In the genomic region with DNA sequence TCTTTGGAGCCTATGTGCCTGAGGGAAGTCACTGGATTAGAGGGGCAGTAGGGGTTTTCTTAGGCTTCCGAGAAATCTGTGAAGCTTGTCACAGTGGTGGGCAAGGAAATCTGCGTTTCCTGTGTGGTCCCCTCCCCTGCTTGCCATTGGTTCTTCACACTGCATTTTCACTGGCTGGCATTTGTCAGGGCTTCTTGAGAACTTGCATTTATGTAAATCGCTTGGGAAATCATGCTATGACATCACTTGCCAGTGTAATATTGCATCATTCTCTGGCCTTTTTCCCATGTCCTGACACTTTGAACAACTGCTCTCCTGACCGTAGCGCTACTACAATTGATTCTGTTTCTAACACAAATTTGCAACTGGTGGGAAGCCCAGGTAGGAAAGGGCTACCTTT, we compare ENCODE assay signal across 1 cellular context.
TF ChIP-seq lines count a peak whose summit lies in the region.

No MANE protein-coding gene starts in this region.

TF ChIP-seq in IMR-90, 13 proteins besides CTCF, POLR2A, EP300 and RAD21:
- no peak for TF ChIP-seq RFX5 (IDR thresholded peaks at IDR 0.05; ENCODE audit: low read depth, low read length)
- no peak for TF ChIP-seq CHD1 (IDR thresholded peaks at IDR 0.05; ENCODE audit: low read depth, low read length)
- TF ChIP-seq MAZ (IDR thresholded peaks at IDR 0.05; ENCODE audit: borderline replicate concordance, low read depth, low read length), result no peak
- peak; percentile 43; the same call in 1 of the 2 replicates for TF ChIP-seq CEBPB (IDR thresholded peaks at IDR 0.05; ENCODE audit: low read depth, low read length)
